23 cellular contexts compared by ENCODE assay signal in genomic region chr5:39068099-39068498, GRCh38. TPM values are rescaled to one million over a fixed set of nuclear protein-coding genes. Genes with fewer than 3 reads are reported as not detected.
DNase-seq lines count a peak whose midpoint lies in the region; ATAC-seq, FAIRE-seq and TF ChIP-seq lines count a peak whose summit lies in the region.
"Had no signal": no experiment of that assay in that cellular context is flagged by ENCODE, and none has a peak within 500 bp of the region (broad histone marks: within the 10 kb centered on the region; RNA-seq: fewer than 3 reads in every experiment).

No MANE protein-coding gene starts in this region.

- FAIRE-seq in astrocyte (lab: Jason Lieb, UNC), result no peak
- FAIRE-seq: A204.1, D721Med, G401.6, GM12891, GM19239 had no signal

- H3K27me3 Mint-ChIP-seq in astrocyte (ENCODE audit: low read depth, unreplicated experiment), result no peaks in the 10 kb centered on the region
- H3K27me3 Mint-ChIP-seq in type B pancreatic cell, result no peaks in the 10 kb centered on the region
- no peaks in the 10 kb centered on the region for H3K27me3 Mint-ChIP-seq in progenitor cell of endocrine pancreas

- H3K9me3 Mint-ChIP-seq in astrocyte (ENCODE audit: unreplicated experiment) (peaks cover 7% of the 10 kb centered on the region), type B pancreatic cell (peaks cover 15% of the 10 kb centered on the region), progenitor cell of endocrine pancreas (ENCODE audit: low read depth) (peaks cover 12% of the 10 kb centered on the region)

- H3K4me1 Mint-ChIP-seq in astrocyte (ENCODE audit: low read depth, unreplicated experiment), result peaks cover 32% of the 10 kb centered on the region
- peaks cover 12% of the 10 kb centered on the region for H3K4me1 Mint-ChIP-seq in type B pancreatic cell (ENCODE audit: unreplicated experiment)
- H3K4me1 Mint-ChIP-seq in progenitor cell of endocrine pancreas (ENCODE audit: low read depth), result peaks cover 14% of the 10 kb centered on the region

- no peak overlapping the region for H4K8ac ChIP-seq in mesenchymal stem cell (ENCODE audit: low read length)

- H2AFZ ChIP-seq in astrocyte (ENCODE audit: low read depth, low read length), result no peak overlapping the region
- no peak overlapping the region for H2AFZ ChIP-seq in mesenchymal stem cell (ENCODE audit: low read depth, low read length)
- H2AFZ ChIP-seq: GM23248 had no signal

- no peak overlapping the region for H2BK120ac ChIP-seq in mesenchymal stem cell (ENCODE audit: low read depth, low read length)

- H3K79me2 ChIP-seq in astrocyte (ENCODE audit: insufficient read depth, low read length), result peaks cover 97% of the 10 kb centered on the region

- H2AK5ac ChIP-seq in mesenchymal stem cell (ENCODE audit: low read length, severe bottlenecking), result no peak overlapping the region

- peaks cover 73% of the 10 kb centered on the region for H4K20me1 ChIP-seq in astrocyte (ENCODE audit: insufficient read depth, low read length)

- H4K91ac ChIP-seq in mesenchymal stem cell (ENCODE audit: low read length), result no peak overlapping the region

- H3K27ac ChIP-seq in HUES64 (ENCODE audit: low read depth, low read length) (peak overlapping the region; percentile 10; the same call in 1 of the 2 replicates), astrocyte (ENCODE audit: low read depth, low read length) (no peak overlapping the region), mesenchymal stem cell (ENCODE audit: low read length, poor library complexity, severe bottlenecking) (no peak overlapping the region), Peyer's patch (no peak overlapping the region)
- H3K27ac ChIP-seq: GM23248 had no signal

- H3K4ac ChIP-seq in mesenchymal stem cell (ENCODE audit: low read depth in 1 of 2, low read length in 2 of 2), result no peak overlapping the region

- no peak for TF ChIP-seq POLR2A in Peyer's patch (IDR thresholded peaks at IDR 0.05)

- no peak overlapping the region for H2BK12ac ChIP-seq in mesenchymal stem cell (ENCODE audit: low read length in 2 of 2)

- ATAC-seq in GM19395 (IDR thresholded peaks at IDR 0.05; ENCODE audit: unreplicated experiment), result no peak
- ATAC-seq: HCT116 had no signal

- no peak overlapping the region for H3K9ac ChIP-seq in HUES64 (ENCODE audit: low read depth, low read length)
- no peak overlapping the region for H3K9ac ChIP-seq in astrocyte (ENCODE audit: low read length)
- H3K9ac ChIP-seq in mesenchymal stem cell (ENCODE audit: low read length), result no peak overlapping the region
- H3K9ac ChIP-seq: GM23248 had no signal

- no peak overlapping the region for H3K14ac ChIP-seq in mesenchymal stem cell (ENCODE audit: low read length in 2 of 2)

- peaks cover 36% of the 10 kb centered on the region for H3K4me1 ChIP-seq in HUES64 (ENCODE audit: insufficient read depth, low read length)
- peaks cover 5% of the 10 kb centered on the region for H3K4me1 ChIP-seq in astrocyte (ENCODE audit: insufficient read depth, low read length)
- H3K4me1 ChIP-seq in mesenchymal stem cell (ENCODE audit: control insufficient read depth, insufficient read depth, low read depth, low read length), result no peaks in the 10 kb centered on the region
- peaks cover 0 to 34% (median 5%) of the 10 kb centered on the region in 4 donors for H3K4me1 ChIP-seq in Peyer's patch
- H3K4me1 ChIP-seq: BE2C had no signal

- H3K36me3 ChIP-seq in HUES64 (ENCODE audit: insufficient read depth, low read length), result peaks cover 8% of the 10 kb centered on the region
- peaks cover 10% of the 10 kb centered on the region for H3K36me3 ChIP-seq in astrocyte (ENCODE audit: insufficient read depth, low read length)
- peaks cover 7 to 41% of the 10 kb centered on the region in 2 experiments for H3K36me3 ChIP-seq in mesenchymal stem cell (ENCODE audit: control insufficient read depth in 1 of 2, insufficient read depth in 2 of 2, low read depth in 1 of 2, low read length in 2 of 2)
- H3K36me3 ChIP-seq in Peyer's patch, result peaks cover 0 to 12% (median 0%) of the 10 kb centered on the region in 3 donors

- no peak overlapping the region for H2BK5ac ChIP-seq in mesenchymal stem cell (ENCODE audit: low read depth, low read length, poor library complexity, severe bottlenecking)

- H2BK15ac ChIP-seq in mesenchymal stem cell (ENCODE audit: low read depth, poor library complexity, severe bottlenecking), result no peak overlapping the region

- no peak for TF ChIP-seq CTCF in astrocyte (IDR thresholded peaks at IDR 0.05; ENCODE audit: insufficient read depth, low read depth, low read length)
- no peak for TF ChIP-seq CTCF in type B pancreatic cell (conservative IDR thresholded peaks at IDR 0.05)
- TF ChIP-seq CTCF in Peyer's patch (IDR thresholded peaks at IDR 0.05), result no peak
- no peak for TF ChIP-seq CTCF in progenitor cell of endocrine pancreas (IDR thresholded peaks at IDR 0.05; ENCODE audit: unreplicated experiment)

- no peak overlapping the region for H3K23ac ChIP-seq in mesenchymal stem cell (ENCODE audit: low read length in 2 of 2)

- H3K36me3 Mint-ChIP-seq in astrocyte (ENCODE audit: low read depth, unreplicated experiment) (peaks cover 23% of the 10 kb centered on the region), type B pancreatic cell (peaks cover 29% of the 10 kb centered on the region), progenitor cell of endocrine pancreas (ENCODE audit: insufficient read depth) (peaks cover 32% of the 10 kb centered on the region)

- H3K9me3 ChIP-seq in HUES64 (ENCODE audit: insufficient read depth, low read depth, low read length), result peaks cover 14% of the 10 kb centered on the region
- H3K9me3 ChIP-seq in astrocyte (ENCODE audit: insufficient read depth, low read depth, low read length), result no peaks in the 10 kb centered on the region
- no peaks in the 10 kb centered on the region for H3K9me3 ChIP-seq in mesenchymal stem cell (ENCODE audit: control insufficient read depth, low read length)
- peaks cover 0 to 4% (median 0%) of the 10 kb centered on the region in 4 donors for H3K9me3 ChIP-seq in Peyer's patch
- H3K9me3 ChIP-seq: BE2C had no signal

- no peak overlapping the region for H3K4me2 ChIP-seq in astrocyte (ENCODE audit: low read length)
- H3K4me2 ChIP-seq in mesenchymal stem cell (ENCODE audit: low read length, poor library complexity, severe bottlenecking), result no peak overlapping the region

- no peak overlapping the region for H3K4me3 ChIP-seq in HUES64 (ENCODE audit: low read length)
- H3K4me3 ChIP-seq in astrocyte (ENCODE audit: insufficient read depth, low read depth, low read length), result no peak overlapping the region
- H3K4me3 ChIP-seq in mesenchymal stem cell (ENCODE audit: insufficient read depth in 1 of 2, low read depth in 1 of 2, low read length in 2 of 2), result no peak overlapping the region
- no peak overlapping the region for H3K4me3 ChIP-seq in Peyer's patch
- H3K4me3 ChIP-seq: GM23248 had no signal

- DNase-seq in astrocyte (ENCODE audit: low read depth) (no peak), mesenchymal stem cell (peak; percentile 36), type B pancreatic cell (ENCODE audit: extremely low spot score, unreplicated experiment) (no peak), Peyer's patch (no peak), progenitor cell of endocrine pancreas (ENCODE audit: low spot score, unreplicated experiment) (no peak)
- no peak for DNase-seq in stimulated activated CD4-positive, alpha-beta T cell treated with anti-CD3 and anti-CD28 coated beads, Interleukin-1b, Interleukin-23, amount 100 ng/mL, for 48 hours
- DNase-seq: ACHN; BE2C; C1 segment of cervical spinal cord; Caco-2; CD4-positive, CD25-positive, alpha-beta regulatory T cell; CD8-positive, alpha-beta memory T cell; GM23248; H7; HFFc6 had no signal

- H3K18ac ChIP-seq in mesenchymal stem cell (ENCODE audit: low read depth in 1 of 2, low read length in 2 of 2), result no peak overlapping the region

- H3K27ac Mint-ChIP-seq in astrocyte (ENCODE audit: unreplicated experiment) (peak overlapping the region; percentile 1), type B pancreatic cell (peak overlapping the region; percentile 5), progenitor cell of endocrine pancreas (no peak overlapping the region)
- H3K27ac Mint-ChIP-seq: HFFc6 had no signal

- H3K27me3 ChIP-seq in HUES64 (ENCODE audit: insufficient read depth, low read length) (no peaks in the 10 kb centered on the region), astrocyte (ENCODE audit: insufficient read depth, low read length) (no peaks in the 10 kb centered on the region), mesenchymal stem cell (ENCODE audit: control insufficient read depth in 1 of 2, insufficient read depth in 1 of 2, low read length in 2 of 2) (no peaks in the 10 kb centered on the region), Peyer's patch (no peaks in the 10 kb centered on the region)
- H3K27me3 ChIP-seq: BE2C had no signal

- H3K79me1 ChIP-seq in mesenchymal stem cell (replicated peaks; ENCODE audit: low read length, poor library complexity, severe bottlenecking), result peaks cover 17% of the 10 kb centered on the region

- 100% methylated on average over 3 of the region's 3 CpGs for WGBS in HUES64
- WGBS in mesenchymal stem cell, result 37% methylated on average over 3 of the region's 3 CpGs

- H3K4me3 Mint-ChIP-seq in astrocyte (ENCODE audit: unreplicated experiment) (no peak overlapping the region), type B pancreatic cell (no peak overlapping the region), progenitor cell of endocrine pancreas (ENCODE audit: low read depth) (no peak overlapping the region)
- H3K4me3 Mint-ChIP-seq: HFFc6 had no signal

RNA-seq across cellular contexts. Expression of gene RICTOR, which starts 6.1 kb away (rescaled TPM):
- polyA plus RNA-seq in HUES64 (2013, experiment 1 of 2), result 8.1 TPM
- 7.9 TPM for polyA plus RNA-seq in HUES64 (2013, experiment 2 of 2)
- total RNA-seq in astrocyte (38.2 and 43.2 TPM in 2 replicates), type B pancreatic cell (ENCODE audit: low replicate concordance) (30.1 and 31.8 TPM in 2 replicates), Peyer's patch (10 to 100 TPM; 27.0 to 48.7 (median 33.5) TPM), progenitor cell of endocrine pancreas (37.1 and 42.2 TPM in 2 replicates)
- 9.7 TPM for polyA plus RNA-seq in mesenchymal stem cell (2013, experiment 1 of 2)
- polyA plus RNA-seq in mesenchymal stem cell (2013, experiment 2 of 2), result 9.5 TPM
